24 cellular contexts compared by ENCODE assay signal in the genomic region with DNA sequence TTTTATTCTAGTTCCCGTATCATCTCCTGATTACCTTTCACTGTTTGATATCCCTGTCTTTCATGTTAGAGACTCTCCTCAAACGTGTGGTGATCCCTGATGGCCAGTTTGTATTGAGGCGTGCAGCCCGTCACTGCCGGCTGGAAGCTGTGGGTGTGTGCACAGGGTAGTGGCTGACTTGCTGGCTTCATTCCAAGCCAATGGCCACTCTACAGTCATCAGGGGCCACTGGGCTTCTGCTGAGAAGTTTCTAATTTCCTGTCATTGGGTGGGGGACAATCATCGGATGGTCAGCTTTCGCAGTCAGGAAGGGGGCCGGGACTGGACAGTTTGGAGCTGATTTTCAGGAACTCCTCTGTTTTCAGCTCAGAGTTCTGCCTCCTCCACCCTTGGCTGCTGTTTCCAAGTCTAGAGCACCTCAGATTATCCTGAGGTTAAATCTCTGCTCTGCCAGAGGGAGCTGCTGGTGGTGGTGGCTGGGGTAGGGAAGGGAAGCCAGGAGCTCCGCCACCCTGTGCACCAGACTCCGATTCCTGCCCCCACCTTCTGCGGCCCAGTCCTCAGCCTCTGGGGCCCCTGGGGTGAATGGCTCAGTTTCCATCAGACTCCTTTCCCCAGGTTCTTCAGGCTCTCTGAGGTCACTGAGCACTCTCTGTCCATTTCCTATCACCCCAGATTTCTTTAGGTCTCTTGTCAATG. TPM values are rescaled to one million over a fixed set of nuclear protein-coding genes. Genes with fewer than 3 reads are reported as not detected.
DNase-seq lines count a peak whose midpoint lies in the region; ATAC-seq and TF ChIP-seq lines count a peak whose summit lies in the region.
"Had no signal": no experiment of that assay in that cellular context is flagged by ENCODE, and none has a peak within 500 bp of the region (broad histone marks: within the 10 kb centered on the region; RNA-seq: fewer than 3 reads in every experiment).

No MANE protein-coding gene starts in this region.

- H3K4me3 ChIP-seq in osteoblast (ENCODE audit: insufficient read depth, low read length) (no peak overlapping the region), uterus (no peak overlapping the region)
- H3K4me3 ChIP-seq: cardiac muscle cell, PC-9, SK-N-MC had no signal

- ATAC-seq in left ventricle myocardium superior (peak; percentile 91), HG03432 (IDR thresholded peaks at IDR 0.05; ENCODE audit: unreplicated experiment) (no peak)
- ATAC-seq in stimulated activated naive CD8-positive, alpha-beta T cell treated with anti-CD3 and anti-CD28 coated beads, Interleukin-15, Interleukin-2, amounts not matched to agents 100 U/mL and 50 U/mL, for 24 hours = no peak

- H3K9me3 Mint-ChIP-seq in CD14-positive monocyte = peaks cover 0 to 4% (median 0%) of the 10 kb centered on the region in 7 donors
- H3K9me3 Mint-ChIP-seq: H9; immature natural killer cell; mesothelial cell of epicardium; stimulated activated naive CD8-positive, alpha-beta T cell treated with anti-CD3 and anti-CD28 coated beads, Interleukin-15, Interleukin-2, amounts not matched to agents 100 ng/mL and 50 ng/mL, for 24 hours had no signal

- no peaks in the 10 kb centered on the region for H3K79me2 ChIP-seq in osteoblast (ENCODE audit: insufficient read depth, low read length)

- H3K4me1 Mint-ChIP-seq in CD14-positive monocyte = no peaks in the 10 kb centered on the region
- H3K4me1 Mint-ChIP-seq: immature natural killer cell had no signal

- H3K9me3 ChIP-seq in osteoblast (ENCODE audit: low read depth, low read length) = no peaks in the 10 kb centered on the region
- H3K9me3 ChIP-seq in uterus = no peaks in the 10 kb centered on the region
- H3K9me3 ChIP-seq: neutrophil had no signal

- no peak overlapping the region for H3K27ac Mint-ChIP-seq in CD14-positive monocyte
- H3K27ac Mint-ChIP-seq: immature natural killer cell; mesothelial cell of epicardium; stimulated activated naive CD8-positive, alpha-beta T cell treated with anti-CD3 and anti-CD28 coated beads, Interleukin-15, Interleukin-2, amounts not matched to agents 100 ng/mL and 50 ng/mL, for 24 hours had no signal

- no peaks in the 10 kb centered on the region for H4K20me1 ChIP-seq in osteoblast (ENCODE audit: insufficient read depth, low read length)

- H3K27ac ChIP-seq in osteoblast (ENCODE audit: low read depth, low read length) = no peak overlapping the region
- H3K27ac ChIP-seq in uterus = peak overlapping the region; percentile 21 to 39
- H3K27ac ChIP-seq: cardiac muscle cell, neutrophil, PC-9, SK-N-MC had no signal

- H3K36me3 ChIP-seq in osteoblast (ENCODE audit: insufficient read depth, low read length) (no peaks in the 10 kb centered on the region), uterus (no peaks in the 10 kb centered on the region)
- H3K36me3 ChIP-seq: cardiac muscle cell, neutrophil had no signal

- peak; percentile 10 for DNase-seq in NCI-H510A treated with DMSO at 0.1 percent for 48 hours (lab: John Stamatoyannopoulos, UW)
- DNase-seq in NCI-H510A (lab: John Stamatoyannopoulos, UW) = no peak
- peak; percentile 49 for DNase-seq in left ventricle myocardium superior
- no peak for DNase-seq in osteoblast (ENCODE audit: insufficient read length, low spot score, missing footprints)
- DNase-seq in uterus = peak in 1 of 2 donors; percentile 61
- DNase-seq in CD14-positive monocyte (ENCODE audit: low spot score) = no peak
- DNase-seq in stimulated activated naive CD8-positive, alpha-beta T cell treated with anti-CD3 and anti-CD28 coated beads, Interleukin-15, Interleukin-2, amounts not matched to agents 100 U/mL and 50 U/mL, for 24 hours = no peak
- DNase-seq: 8988T; activated CD4-positive, alpha-beta T cell treated with anti-CD3 and anti-CD28 coated beads for 1 hour; activated effector memory CD4-positive, alpha-beta T cell treated with Interleukin-2 at 50 U/mL for 16 hours; H9; immature natural killer cell; Kasumi-1; NCI-H1092 treated with DMSO at 0.1 percent for 48 hours; NCI-H69; PC-9; retina; T-helper 9 cell had no signal

- H3K4me1 ChIP-seq in osteoblast (ENCODE audit: insufficient read depth, low read length) (peaks cover 11% of the 10 kb centered on the region), uterus (no peaks in the 10 kb centered on the region)

- H3K27me3 ChIP-seq in osteoblast (ENCODE audit: insufficient read depth, low read length) = no peaks in the 10 kb centered on the region
- no peaks in the 10 kb centered on the region for H3K27me3 ChIP-seq in uterus
- H3K27me3 ChIP-seq: cardiac muscle cell had no signal

- no peak overlapping the region for H3K4me3 Mint-ChIP-seq in CD14-positive monocyte
- H3K4me3 Mint-ChIP-seq: H9; immature natural killer cell; mesothelial cell of epicardium; stimulated activated naive CD8-positive, alpha-beta T cell treated with anti-CD3 and anti-CD28 coated beads, Interleukin-15, Interleukin-2, amounts not matched to agents 100 ng/mL and 50 ng/mL, for 24 hours had no signal

- TF ChIP-seq CTCF in osteoblast (IDR thresholded peaks at IDR 0.05; ENCODE audit: extremely low read depth, low read depth, low read length) (no peak), uterus (IDR thresholded peaks at IDR 0.05) (no peak), CD14-positive monocyte (IDR thresholded peaks at IDR 0.05) (no peak)

- H2AFZ ChIP-seq in osteoblast (ENCODE audit: low read length) = peak overlapping the region; percentile 8
- H2AFZ ChIP-seq: PC-9 had no signal

- intact Hi-C loops in left ventricle myocardium superior (cut with micrococcal nuclease) = no loop called here
- intact Hi-C loops in uterus (cut with DNase I; ENCODE audit: low total_unique reads) = no loop called here
- intact Hi-C loops in CD14-positive monocyte (cut with micrococcal nuclease) = no loop called here

- H3K36me3 Mint-ChIP-seq in CD14-positive monocyte = no peaks in the 10 kb centered on the region
- H3K36me3 Mint-ChIP-seq: immature natural killer cell, mesothelial cell of epicardium had no signal

- peaks cover 1 to 6% (median 2%) of the 10 kb centered on the region in 3 donors for H3K27me3 Mint-ChIP-seq in CD14-positive monocyte (ENCODE audit: low read depth in 3 of 3)

- no peak for TF ChIP-seq POLR2A in uterus (IDR thresholded peaks at IDR 0.05)

- H3K4me2 ChIP-seq in osteoblast (ENCODE audit: insufficient read depth, low read length) = peak overlapping the region; percentile 55
- H3K4me2 ChIP-seq: PC-9 had no signal

RNA-seq across cellular contexts. Expression of gene BAIAP2L1, which starts 34.9 kb away (rescaled TPM):
- total RNA-seq in left ventricle myocardium superior = 2.0 TPM
- 7.7 and 10.5 TPM in 2 replicates for total RNA-seq in osteoblast
- 1 to 10 TPM in 3 of 4 donors, not detected in 1; 1.0 to 4.3 (median 2.1) TPM for total RNA-seq in uterus
- polyA plus RNA-seq in CD14-positive monocyte = under 1 TPM; 0.17 to 0.52 TPM

Comparison
In these comparisons a context has a peak if more than half of its experiments do, and no peak if none do; other contexts are left out.
1. DNase-seq: peak in NCI-H510A treated with DMSO at 0.1 percent for 48 hours (single experiment) and left ventricle myocardium superior (single experiment); none in NCI-H510A (single experiment), osteoblast (single experiment), CD14-positive monocyte (single experiment) and stimulated activated naive CD8-positive, alpha-beta T cell treated with anti-CD3 and anti-CD28 coated beads, Interleukin-15, Interleukin-2, amounts not matched to agents 100 U/mL and 50 U/mL, for 24 hours (single experiment).